Comparison of ENCODE assay signal across 1 cellular context in the genomic region with DNA sequence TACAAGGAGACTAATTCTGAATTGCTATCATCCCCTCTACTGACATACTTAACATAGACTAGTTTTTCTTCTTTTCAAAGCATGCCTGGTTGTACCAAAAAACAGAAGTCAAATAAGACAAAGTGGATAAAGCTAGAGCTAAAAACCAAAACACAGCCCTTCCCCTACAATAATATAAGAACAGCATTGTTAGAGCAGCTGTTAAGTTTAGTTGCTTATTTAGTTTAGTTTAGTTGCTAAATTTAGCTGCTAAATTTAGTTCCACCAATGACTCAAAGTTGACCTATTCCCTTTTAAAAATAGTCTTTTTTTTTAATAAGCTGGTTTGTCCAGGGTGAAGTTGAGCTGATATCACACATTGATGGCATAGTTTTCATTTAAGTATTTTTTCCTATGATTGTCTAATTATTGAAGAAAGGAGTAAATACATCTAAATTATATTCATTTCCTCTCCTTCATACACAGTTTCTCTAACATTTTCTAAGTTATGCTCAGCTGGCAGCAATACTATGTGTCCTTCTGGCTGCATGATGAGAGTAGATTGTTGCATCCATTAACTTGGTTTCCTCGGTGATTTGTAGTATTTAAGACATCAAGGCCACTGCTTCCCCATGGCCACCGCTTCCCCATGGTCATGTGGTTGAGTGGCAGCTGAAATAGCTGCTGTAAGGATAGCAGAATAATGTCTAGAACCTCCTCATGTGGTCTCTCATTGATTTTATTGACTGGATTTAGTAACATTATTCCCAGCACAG.
TF ChIP-seq lines count a peak whose summit lies in the region.

No MANE protein-coding gene starts in this region.

TF ChIP-seq in IMR-90, 13 proteins besides CTCF, POLR2A, EP300 and RAD21:
- TF ChIP-seq, protein P1, sequence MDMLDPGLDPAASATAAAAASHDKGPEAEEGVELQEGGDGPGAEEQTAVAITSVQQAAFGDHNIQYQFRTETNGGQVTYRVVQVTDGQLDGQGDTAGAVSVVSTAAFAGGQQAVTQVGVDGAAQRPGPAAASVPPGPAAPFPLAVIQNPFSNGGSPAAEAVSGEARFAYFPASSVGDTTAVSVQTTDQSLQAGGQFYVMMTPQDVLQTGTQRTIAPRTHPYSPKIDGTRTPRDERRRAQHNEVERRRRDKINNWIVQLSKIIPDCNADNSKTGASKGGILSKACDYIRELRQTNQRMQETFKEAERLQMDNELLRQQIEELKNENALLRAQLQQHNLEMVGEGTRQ (IDR thresholded peaks at IDR 0.05; ENCODE audit: low read depth, low read length) = no peak
- TF ChIP-seq FOS (IDR thresholded peaks at IDR 0.05; ENCODE audit: low read depth, low read length) = no peak
- no peak for TF ChIP-seq NFE2L2 (IDR thresholded peaks at IDR 0.05; ENCODE audit: low read depth, low read length)
- no peak for TF ChIP-seq RCOR1 (IDR thresholded peaks at IDR 0.05; ENCODE audit: insufficient replicate concordance, low read length)
- TF ChIP-seq MAFK (IDR thresholded peaks at IDR 0.05; ENCODE audit: low read depth, low read length) = no peak
- TF ChIP-seq MAZ (IDR thresholded peaks at IDR 0.05; ENCODE audit: borderline replicate concordance, low read depth, low read length) = no peak
- TF ChIP-seq, protein P2, sequence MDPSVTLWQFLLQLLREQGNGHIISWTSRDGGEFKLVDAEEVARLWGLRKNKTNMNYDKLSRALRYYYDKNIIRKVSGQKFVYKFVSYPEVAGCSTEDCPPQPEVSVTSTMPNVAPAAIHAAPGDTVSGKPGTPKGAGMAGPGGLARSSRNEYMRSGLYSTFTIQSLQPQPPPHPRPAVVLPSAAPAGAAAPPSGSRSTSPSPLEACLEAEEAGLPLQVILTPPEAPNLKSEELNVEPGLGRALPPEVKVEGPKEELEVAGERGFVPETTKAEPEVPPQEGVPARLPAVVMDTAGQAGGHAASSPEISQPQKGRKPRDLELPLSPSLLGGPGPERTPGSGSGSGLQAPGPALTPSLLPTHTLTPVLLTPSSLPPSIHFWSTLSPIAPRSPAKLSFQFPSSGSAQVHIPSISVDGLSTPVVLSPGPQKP (IDR thresholded peaks at IDR 0.05; ENCODE audit: borderline replicate concordance, low read depth, low read length) = no peak
- TF ChIP-seq BHLHE40 (IDR thresholded peaks at IDR 0.05; ENCODE audit: low read depth, low read length) = no peak
- TF ChIP-seq RFX5 (IDR thresholded peaks at IDR 0.05; ENCODE audit: low read depth, low read length) = no peak
- TF ChIP-seq SMC3 (IDR thresholded peaks at IDR 0.05; ENCODE audit: low read depth, low read length) = no peak
- TF ChIP-seq MXI1 (IDR thresholded peaks at IDR 0.05; ENCODE audit: borderline replicate concordance, low read depth, low read length) = no peak
- TF ChIP-seq CEBPB (IDR thresholded peaks at IDR 0.05; ENCODE audit: low read depth, low read length) = no peak
- TF ChIP-seq CHD1 (IDR thresholded peaks at IDR 0.05; ENCODE audit: low read depth, low read length) = no peak
TF ChIP-seq in IMR-90: peak in this region for 0.
